In genomic region chr2:127701651-127702394, GRCh38 we compare ENCODE assay signal across 1 cellular context.
TF ChIP-seq lines count a peak whose summit lies in the region.

No MANE protein-coding gene starts in this region.

TF ChIP-seq in K562, 482 proteins besides CTCF, POLR2A, EP300 and RAD21 (continued from another document and continues in another):
- 0 out of 2 replicates have a peak, but pooled peaks have one; percentile 17 for TF ChIP-seq ZNF740 (CRISPR knock-in tag; IDR thresholded peaks at IDR 0.05)
- no peak for TF ChIP-seq ZNF740 (tag; IDR thresholded peaks at IDR 0.05)
- TF ChIP-seq RBBP5 (IDR thresholded peaks at IDR 0.05; ENCODE audit: borderline replicate concordance, insufficient read depth, low read length, poor library complexity, severe bottlenecking): peak; percentile 93
- TF ChIP-seq ZNF224 (CRISPR knock-in tag; IDR thresholded peaks at IDR 0.05): peak; percentile 53; the same call in 1 of the 2 replicates
- TF ChIP-seq ZBTB33 (CRISPR knock-in tag; IDR thresholded peaks at IDR 0.05): peak; percentile 57; the same call in 1 of the 2 replicates
- TF ChIP-seq CHD1 (IDR thresholded peaks at IDR 0.05; ENCODE audit: low read length): peak; percentile 94
- TF ChIP-seq ETS1 (conservative IDR thresholded peaks at IDR 0.05; ENCODE audit: control insufficient read depth, low read depth, low read length): peak; percentile 61; the same call in 1 of the 2 replicates
- peak; percentile 85 for TF ChIP-seq SAP30 (IDR thresholded peaks at IDR 0.05; ENCODE audit: borderline replicate concordance, insufficient read depth, low read depth, low read length, poor library complexity, severe bottlenecking)
- TF ChIP-seq ARID4B (CRISPR knock-in tag; IDR thresholded peaks at IDR 0.05): peak; percentile 52
- peak; percentile 24 for TF ChIP-seq POLR2B (IDR thresholded peaks at IDR 0.05; ENCODE audit: low read depth, partially characterized antibody)
- TF ChIP-seq MAX (CRISPR knock-in tag; IDR thresholded peaks at IDR 0.05): peak; percentile 81
- TF ChIP-seq RBFOX2 (IDR thresholded peaks at IDR 0.05; ENCODE audit: low read depth, low read length): peak; percentile 77
- 0 out of 4 replicates have a peak, but pooled peaks of 1 of the 2 experiments have one; percentile 34 for TF ChIP-seq BCLAF1 (IDR thresholded peaks at IDR 0.05; ENCODE audit: borderline replicate concordance in 1 of 2, control insufficient read depth in 1 of 2, low read depth in 2 of 2, low read length in 1 of 2)
- peak; percentile 70 for TF ChIP-seq ZFX (CRISPR knock-in tag; IDR thresholded peaks at IDR 0.05)
- TF ChIP-seq HCFC1 (IDR thresholded peaks at IDR 0.05; ENCODE audit: low read depth, low read length): peak; percentile 37
- peak; percentile 26; the same call in 1 of the 2 replicates for TF ChIP-seq HNRNPL (IDR thresholded peaks at IDR 0.05; ENCODE audit: low read depth, low read length)
- peak in 1 of 2 experiments; percentile 53; a peak in 1 of 3 replicates for TF ChIP-seq CBX3 (IDR thresholded peaks at IDR 0.05; ENCODE audit: borderline replicate concordance in 1 of 2, low read length in 2 of 2)
- no peak for TF ChIP-seq PTRF (tag; IDR thresholded peaks at IDR 0.05)
- peak in 2 of 3 experiments; percentile 40 to 46 for TF ChIP-seq YY1 (IDR thresholded peaks at IDR 0.05; ENCODE audit: borderline replicate concordance in 1 of 3, control insufficient read depth in 1 of 3, extremely low read depth in 1 of 3, insufficient read depth in 3 of 3, insufficient read length in 1 of 3, insufficient replicate concordance in 2 of 3, low read depth in 1 of 3, low read length in 2 of 3)
- peak; percentile 87 for TF ChIP-seq ZBTB43 (CRISPR knock-in tag; IDR thresholded peaks at IDR 0.05)
- TF ChIP-seq HDAC8 (tag; IDR thresholded peaks at IDR 0.05): 0 out of 2 replicates have a peak, but pooled peaks have one; percentile 18
- TF ChIP-seq ZNF395 (CRISPR knock-in tag; IDR thresholded peaks at IDR 0.05): 0 out of 2 replicates have a peak, but pooled peaks have one; percentile 29
- TF ChIP-seq ATF6 (CRISPR knock-in tag; IDR thresholded peaks at IDR 0.05): no peak
- no peak for TF ChIP-seq JUN (IDR thresholded peaks at IDR 0.05; ENCODE audit: borderline replicate concordance, low read depth, low read length)
- 0 out of 2 replicates have a peak, but pooled peaks have one; percentile 27 for TF ChIP-seq JUN (CRISPR knock-in tag; IDR thresholded peaks at IDR 0.05; ENCODE audit: borderline replicate concordance)
- 0 out of 2 replicates have a peak, but pooled peaks have one; percentile 15 for TF ChIP-seq NR2C2 (CRISPR knock-in tag; IDR thresholded peaks at IDR 0.05)
- TF ChIP-seq NR2C2 (tag; IDR thresholded peaks at IDR 0.05): no peak
- peak; percentile 56; the same call in 1 of the 2 replicates for TF ChIP-seq TFAP4 (CRISPR knock-in tag; IDR thresholded peaks at IDR 0.05; ENCODE audit: borderline replicate concordance)
- TF ChIP-seq STAG1 (CRISPR knock-in tag; IDR thresholded peaks at IDR 0.05; ENCODE audit: borderline replicate concordance): 0 out of 2 replicates have a peak, but pooled peaks have one; percentile 24
- 0 out of 2 replicates have a peak, but pooled peaks have one; percentile 8 for TF ChIP-seq ZNF24 (IDR thresholded peaks at IDR 0.05)
- TF ChIP-seq RUNX1 (IDR thresholded peaks at IDR 0.05; ENCODE audit: low read depth): no peak
- TF ChIP-seq CREM (IDR thresholded peaks at IDR 0.05; ENCODE audit: low read depth): peak; percentile 39
- peak; percentile 42; the same call in 1 of the 2 replicates for TF ChIP-seq ZC3H4 (CRISPR knock-in tag; IDR thresholded peaks at IDR 0.05; ENCODE audit: borderline replicate concordance)
- TF ChIP-seq ETV1 (tag; conservative IDR thresholded peaks at IDR 0.05; ENCODE audit: low read depth): peak; percentile 61; the same call in 1 of the 2 replicates
- TF ChIP-seq ZBTB1 (CRISPR knock-in tag; IDR thresholded peaks at IDR 0.05; ENCODE audit: borderline replicate concordance, low read depth): peak; percentile 49; the same call in 1 of the 2 replicates
- TF ChIP-seq E2F6 (IDR thresholded peaks at IDR 0.05; ENCODE audit: borderline replicate concordance in 1 of 2, extremely low read depth in 1 of 2, insufficient read depth in 1 of 2, insufficient read length in 1 of 2, low read depth in 1 of 2, low read length in 1 of 2, poor library complexity in 1 of 2, severe bottlenecking in 1 of 2): peak; percentile 86 to 92
